In genomic region chr1:56505792-56506191, GRCh38 we compare ENCODE assay signal across 26 cellular contexts.
DNase-seq lines count a peak whose midpoint lies in the region; ATAC-seq and TF ChIP-seq lines count a peak whose summit lies in the region.
"Had no signal": no experiment of that assay in that cellular context is flagged by ENCODE, and none has a peak within 500 bp of the region (broad histone marks: within the 10 kb centered on the region; RNA-seq: fewer than 3 reads in every experiment).

No MANE protein-coding gene starts in this region.

- H3K18ac ChIP-seq in trophoblast cell (ENCODE audit: low read length): peak overlapping the region; percentile 90

- H3K79me2 ChIP-seq in trophoblast cell (ENCODE audit: control insufficient read depth, insufficient read depth, low read length, poor library complexity): peaks cover 6% of the 10 kb centered on the region

- peak overlapping the region; percentile 90 for H2BK5ac ChIP-seq in trophoblast cell (ENCODE audit: low read depth, low read length, poor library complexity)

- peak overlapping the region; percentile 31 for H3K4ac ChIP-seq in trophoblast cell (ENCODE audit: low read depth, low read length)

- peaks cover 0 to 7% (median 0%) of the 10 kb centered on the region in 11 experiments; a peak in 3 of 22 replicates for H3K9me3 ChIP-seq in BLaER1 treated with 17β-estradiol and CSF1 and Interleukin-3, amounts not matched to agents 10 nM and 100 nM (replicated peaks in 1 of 11)
- H3K9me3 ChIP-seq in liver (ENCODE audit: control insufficient read depth in 4 of 4, low read length in 3 of 4): no peaks in the 10 kb centered on the region
- H3K9me3 ChIP-seq in trophoblast cell (ENCODE audit: insufficient read depth, low read depth, low read length): peaks cover 2% of the 10 kb centered on the region
- H3K9me3 ChIP-seq in aorta (ENCODE audit: control insufficient read depth, low read length): no peaks in the 10 kb centered on the region
- H3K9me3 ChIP-seq: ascending aorta, gastroesophageal sphincter, HAP-1 had no signal

- peaks cover 24% of the 10 kb centered on the region for H3K79me1 ChIP-seq in trophoblast cell (ENCODE audit: low read length)

- no peaks in the 10 kb centered on the region for H3K27me3 Mint-ChIP-seq in brain
- H3K27me3 Mint-ChIP-seq: activated naive CD8-positive, alpha-beta T cell had no signal

- peaks cover 79% of the 10 kb centered on the region for H3K36me3 Mint-ChIP-seq in brain
- H3K36me3 Mint-ChIP-seq: activated naive CD8-positive, alpha-beta T cell had no signal

- H2BK12ac ChIP-seq in trophoblast cell (ENCODE audit: low read length): peak overlapping the region; percentile 83

- 41% methylated on average over 3 of the region's 3 CpGs for WGBS in liver
- no CpG with 5 or more reads among the region's 3 CpGs for WGBS in trophoblast cell (ENCODE audit: extremely low coverage, insufficient coverage, insufficient read length)
- 92 to 95% methylated on average over 3 of the region's 3 CpGs for WGBS in aorta, 2 donors

- H3K4me3 ChIP-seq in BLaER1 treated with 17β-estradiol and CSF1 and Interleukin-3, amounts not matched to agents 10 nM and 100 nM: 0 out of 20 replicates have a peak overlapping the region, but pooled peaks of 1 of the 10 experiments have one; percentile 3
- H3K4me3 ChIP-seq in liver (ENCODE audit: low read depth in 1 of 3, low read length in 3 of 3) (no peak overlapping the region), trophoblast cell (ENCODE audit: low read depth, low read length) (no peak overlapping the region), aorta (ENCODE audit: low read length in 2 of 2) (no peak overlapping the region)
- H3K4me3 ChIP-seq: ascending aorta, gastroesophageal sphincter, HAP-1, skin epidermis had no signal

- H3K36me3 ChIP-seq in BLaER1 treated with 17β-estradiol and CSF1 and Interleukin-3, amounts not matched to agents 10 nM and 100 nM: peaks cover 0 to 9% (median 0%) of the 10 kb centered on the region in 11 experiments; a peak in 2 of 22 replicates
- H3K36me3 ChIP-seq in liver (ENCODE audit: control insufficient read depth in 4 of 4, insufficient read depth in 3 of 4, low read depth in 1 of 4, low read length in 3 of 4): peaks cover 5 to 47% (median 8%) of the 10 kb centered on the region in 4 donors
- peaks cover 38 to 71% of the 10 kb centered on the region in 2 experiments for H3K36me3 ChIP-seq in trophoblast cell (ENCODE audit: control insufficient read depth in 1 of 2, insufficient read depth in 2 of 2, low read length in 2 of 2)
- H3K36me3 ChIP-seq in aorta (ENCODE audit: control insufficient read depth in 1 of 2, insufficient read depth in 2 of 2, low read length in 1 of 2): peaks cover 0 to 6% of the 10 kb centered on the region in 2 donors
- H3K36me3 ChIP-seq: HAP-1 had no signal

- peaks cover 0 to 44% (median 0%) of the 10 kb centered on the region in 11 experiments; a peak in 4 of 22 replicates for H3K27me3 ChIP-seq in BLaER1 treated with 17β-estradiol and CSF1 and Interleukin-3, amounts not matched to agents 10 nM and 100 nM
- H3K27me3 ChIP-seq in liver (ENCODE audit: control insufficient read depth in 4 of 4, insufficient read depth in 4 of 4, low read length in 3 of 4) (no peaks in the 10 kb centered on the region), trophoblast cell (ENCODE audit: insufficient read depth, low read length) (no peaks in the 10 kb centered on the region), aorta (ENCODE audit: control insufficient read depth in 1 of 2, insufficient read depth in 2 of 2, low read length in 1 of 2) (no peaks in the 10 kb centered on the region)
- H3K27me3 ChIP-seq: ascending aorta, gastroesophageal sphincter had no signal

- ATAC-seq in aorta (ENCODE audit: low FRiP score): no peak

- H3K14ac ChIP-seq in trophoblast cell (ENCODE audit: low read length): peak overlapping the region; percentile 62

- DNase-seq in trophoblast cell: no peak
- DNase-seq in NK-92 treated with Interleukin-12 subunit alpha and Interleukin-12 subunit beta, amount 100 ng/mL, for 24 hours (lab: John Stamatoyannopoulos, UW): no peak
- DNase-seq in activated CD4-positive, alpha-beta T cell treated with anti-CD3 and anti-CD28 coated beads, Interleukin-2, amount 50 U/mL, for 48 hours: no peak
- DNase-seq in NOMO-1 (lab: John Stamatoyannopoulos, UW; ENCODE audit: unreplicated experiment in 2 of 2): no peak
- DNase-seq in aorta: no peak
- DNase-seq: activated CD4-positive, alpha-beta T cell treated with anti-CD3 and anti-CD28 coated beads for 4 hours; activated CD8-positive, alpha-beta memory T cell treated with anti-CD3 and anti-CD28 coated beads for 24 hours; activated effector memory CD4-positive, alpha-beta T cell treated with Interleukin-2 at 50 U/mL for 16 hours; central memory CD4-positive, alpha-beta T cell; COR-L47; MM.1S; NCI-H1417 treated with DMSO at 0.1 percent for 48 hours; NCI-H2081 treated with DMSO at 0.1 percent for 48 hours; NCI-H446; OCI-M1; stimulated activated CD4-positive, alpha-beta T cell treated with anti-CD3 and anti-CD28 coated beads, Interleukin-2, amount 100 ng/mL, for 24 hours had no signal

- TF ChIP-seq CTCF in brain (conservative IDR thresholded peaks at IDR 0.05) (no peak), liver (IDR thresholded peaks at IDR 0.05; ENCODE audit: low read depth, low read length, missing input control) (no peak)

- peak overlapping the region; percentile 94 for H4K91ac ChIP-seq in trophoblast cell (ENCODE audit: low read depth, low read length)

- TF ChIP-seq RAD21 in liver (IDR thresholded peaks at IDR 0.05): no peak

- no peaks in the 10 kb centered on the region for H4K20me1 ChIP-seq in BLaER1 treated with 17β-estradiol and CSF1 and Interleukin-3, amounts not matched to agents 10 nM and 100 nM

- H4K12ac ChIP-seq in trophoblast cell (ENCODE audit: low read depth, low read length): no peak overlapping the region

- intact Hi-C loops in aorta (cut with DNase I): no loop called here

- H3K27ac Mint-ChIP-seq in brain: peak overlapping the region in 3 of 5 experiments; percentile 31 to 89 (median 52)
- H3K27ac Mint-ChIP-seq: activated naive CD8-positive, alpha-beta T cell; memory B cell had no signal

- H2BK120ac ChIP-seq in trophoblast cell (ENCODE audit: insufficient read depth, low read length, poor library complexity): peak overlapping the region; percentile 77

- no peaks in the 10 kb centered on the region for H3K9me3 Mint-ChIP-seq in brain
- H3K9me3 Mint-ChIP-seq: memory B cell had no signal

- peak overlapping the region; percentile 44 for H2AK5ac ChIP-seq in trophoblast cell (ENCODE audit: low read length)

- no peak overlapping the region for H2AFZ ChIP-seq in trophoblast cell (ENCODE audit: insufficient read depth, low read length, poor library complexity)

- peak overlapping the region; percentile 30 to 81 (median 74) for H3K4me2 ChIP-seq in BLaER1 treated with 17β-estradiol and CSF1 and Interleukin-3, amounts not matched to agents 10 nM and 100 nM
- H3K4me2 ChIP-seq in trophoblast cell (ENCODE audit: low read length): no peak overlapping the region
- H3K4me2 ChIP-seq: KMS-11 had no signal

- peaks cover 60% of the 10 kb centered on the region for H3K4me1 Mint-ChIP-seq in brain

- H3K27ac ChIP-seq in BLaER1 treated with 17β-estradiol and CSF1 and Interleukin-3, amounts not matched to agents 10 nM and 100 nM: peak overlapping the region in 9 of 11 experiments; percentile 28 to 83 (median 75); a peak in 18 of 22 replicates
- peak overlapping the region; percentile 87 for H3K27ac ChIP-seq in liver (ENCODE audit: low read depth in 1 of 2, low read length in 2 of 2)
- H3K27ac ChIP-seq in trophoblast cell (ENCODE audit: low read depth, low read length): peak overlapping the region; percentile 90
- no peak overlapping the region for H3K27ac ChIP-seq in aorta (ENCODE audit: low read depth in 1 of 2, low read length in 2 of 2)
- H3K27ac ChIP-seq: ascending aorta, gastroesophageal sphincter, KMS-11 had no signal

- H3K9ac ChIP-seq in BLaER1 treated with 17β-estradiol and CSF1 and Interleukin-3, amounts not matched to agents 10 nM and 100 nM: peak overlapping the region in 7 of 11 experiments; percentile 12 to 63 (median 53); a peak in 11 of 22 replicates
- H3K9ac ChIP-seq in liver (ENCODE audit: low read depth in 1 of 2, low read length in 2 of 2) (no peak overlapping the region), trophoblast cell (ENCODE audit: low read length) (no peak overlapping the region)
- H3K9ac ChIP-seq: KMS-11 had no signal

- H4K8ac ChIP-seq in trophoblast cell (ENCODE audit: low read depth, low read length): peak overlapping the region; percentile 56

- peaks cover 17 to 50% (median 40%) of the 10 kb centered on the region in 10 experiments for H3K4me1 ChIP-seq in BLaER1 treated with 17β-estradiol and CSF1 and Interleukin-3, amounts not matched to agents 10 nM and 100 nM
- H3K4me1 ChIP-seq in liver (ENCODE audit: control insufficient read depth in 4 of 4, insufficient read depth in 4 of 4, low read length in 3 of 4): peaks cover 13 to 74% (median 44%) of the 10 kb centered on the region in 4 donors
- H3K4me1 ChIP-seq in trophoblast cell (ENCODE audit: control insufficient read depth in 1 of 2, insufficient read depth in 2 of 2, low read length in 2 of 2): peaks cover 29 to 35% of the 10 kb centered on the region in 2 experiments
- no peaks in the 10 kb centered on the region for H3K4me1 ChIP-seq in aorta (ENCODE audit: control insufficient read depth in 1 of 2, insufficient read depth in 2 of 2, low read length in 2 of 2)
- H3K4me1 ChIP-seq: ascending aorta had no signal

- H3K4me3 Mint-ChIP-seq in brain: no peak overlapping the region
- H3K4me3 Mint-ChIP-seq: activated naive CD8-positive, alpha-beta T cell; memory B cell had no signal

- H3K23ac ChIP-seq in trophoblast cell (ENCODE audit: low read length): no peak overlapping the region

Comparison
In these comparisons a context has a peak if more than half of its experiments do, and no peak if none do; other contexts are left out.
1. H3K27ac ChIP-seq: peak in BLaER1 treated with 17β-estradiol and CSF1 and Interleukin-3, amounts not matched to agents 10 nM and 100 nM (9 of 11), liver (2 of 2) and trophoblast cell (single experiment); none in aorta (0 of 2).
2. H3K9ac ChIP-seq: peak in BLaER1 treated with 17β-estradiol and CSF1 and Interleukin-3, amounts not matched to agents 10 nM and 100 nM (7 of 11); none in liver (0 of 2) and trophoblast cell (single experiment).